8 cellular contexts compared by ENCODE assay signal in genomic region chr5:43037929-43038510, GRCh38. TPM values are rescaled to one million over a fixed set of nuclear protein-coding genes. Genes with fewer than 3 reads are reported as not detected.
DNase-seq lines count a peak whose midpoint lies in the region; ATAC-seq and TF ChIP-seq lines count a peak whose summit lies in the region.

No MANE protein-coding gene starts in this region.

- DNase-seq in GDM1 (lab: John Stamatoyannopoulos, UW) (peak; percentile 65), fibroblast of the conjunctiva (ENCODE audit: low read depth) (peak; percentile 86), spleen (no peak), activated gamma-delta T cell treated with Interleukin-2 at 50 U/mL for 16 hours (no peak), HEK293T (ENCODE audit: extremely low spot score) (no peak), NCI-H1694 (lab: John Stamatoyannopoulos, UW) (no peak)
- DNase-seq in activated CD4-positive, alpha-beta T cell treated with anti-CD3 and anti-CD28 coated beads, Interleukin-2, amount 10 ng/mL, durations not matched to agents 7 days and 5 days, result peak; percentile 72

- H3K27me3 Mint-ChIP-seq in activated CD4-positive, alpha-beta T cell treated with anti-CD3 and anti-CD28 coated beads, Interleukin-2, amount 10 ng/mL, durations not matched to agents 7 days and 5 days, result no peaks in the 10 kb centered on the region

- peak overlapping the region; percentile 99 for H3K27ac Mint-ChIP-seq in activated CD4-positive, alpha-beta T cell treated with anti-CD3 and anti-CD28 coated beads, Interleukin-2, amount 10 ng/mL, durations not matched to agents 7 days and 5 days

- peak; percentile 15 for ATAC-seq in HG03175 (IDR thresholded peaks at IDR 0.05; ENCODE audit: unreplicated experiment)

- H3K27ac ChIP-seq in spleen, result peak overlapping the region; percentile 96 to 99 (median 98)

- no peaks in the 10 kb centered on the region for H3K9me3 Mint-ChIP-seq in activated CD4-positive, alpha-beta T cell treated with anti-CD3 and anti-CD28 coated beads, Interleukin-2, amount 10 ng/mL, durations not matched to agents 7 days and 5 days

- H3K4me3 ChIP-seq in spleen, result peak overlapping the region; percentile 17 to 85 (median 54)

- no peak for TF ChIP-seq CTCF in spleen (IDR thresholded peaks at IDR 0.05 in 8 of 11, conservative IDR thresholded peaks at IDR 0.05 in 3 of 11)

- H3K27me3 ChIP-seq in spleen (replicated peaks in 1 of 7), result no peaks in the 10 kb centered on the region

- H3K4me3 Mint-ChIP-seq in activated CD4-positive, alpha-beta T cell treated with anti-CD3 and anti-CD28 coated beads, Interleukin-2, amount 10 ng/mL, durations not matched to agents 7 days and 5 days, result peak overlapping the region; percentile 94

- H3K36me3 ChIP-seq in spleen, result no peaks in the 10 kb centered on the region

- 14 to 22% (median 19%) methylated on average over 21 of the region's 21 CpGs for WGBS in spleen, 5 donors

- CTCF ChIA-PET in activated CD4-positive, alpha-beta T cell treated with anti-CD3 and anti-CD28 coated beads, Interleukin-2, amount 10 ng/mL, durations not matched to agents 7 days and 5 days (lab: Charles Lee), result interaction anchor here (1.0 to 4.8 kb wide), 12 partner anchors 11 to 87 kb away, joined by 3 to 70 read pairs (median 6); no protein-coding TSS in a partner anchor
- CTCF ChIA-PET in HEK293T (lab: Yijun Ruan, JAX), result interaction anchor here (1.3 to 4.2 kb wide), 2 partner anchors 18 to 35 kb away, joined by 4 to 31 read pairs; no protein-coding TSS in a partner anchor

- no peaks in the 10 kb centered on the region for H3K9me3 ChIP-seq in spleen

- peak in 1 of 3 donors; percentile 26 for TF ChIP-seq POLR2A in spleen (IDR thresholded peaks at IDR 0.05)

- peaks cover 46% of the 10 kb centered on the region for H3K4me1 Mint-ChIP-seq in activated CD4-positive, alpha-beta T cell treated with anti-CD3 and anti-CD28 coated beads, Interleukin-2, amount 10 ng/mL, durations not matched to agents 7 days and 5 days

- peaks cover 34% of the 10 kb centered on the region for H3K36me3 Mint-ChIP-seq in activated CD4-positive, alpha-beta T cell treated with anti-CD3 and anti-CD28 coated beads, Interleukin-2, amount 10 ng/mL, durations not matched to agents 7 days and 5 days (ENCODE audit: low read depth)

- POLR2A ChIA-PET in activated CD4-positive, alpha-beta T cell treated with anti-CD3 and anti-CD28 coated beads, Interleukin-2, amount 10 ng/mL, durations not matched to agents 7 days and 5 days (lab: Charles Lee), result interaction anchor here (1.0 to 6.1 kb wide), 6 partner anchors 20 to 86 kb away, joined by 3 to 108 read pairs (median 11); no protein-coding TSS in a partner anchor
- POLR2A ChIA-PET in HEK293T (lab: Yijun Ruan, JAX), result interaction anchor here (1.1 to 4.2 kb wide), 4 partner anchors 19 to 42 kb away, joined by 3 to 36 read pairs (median 12); no protein-coding TSS in a partner anchor

- H3K4me1 ChIP-seq in spleen, result peaks cover 0 to 82% (median 56%) of the 10 kb centered on the region in 6 donors

- intact Hi-C loops in spleen (cut with DNase I; ENCODE audit: low total_unique reads), result no loop called here

TF ChIP-seq in HEK293T, 16 proteins besides CTCF, POLR2A, EP300 and RAD21:
- TF ChIP-seq FOXK2 (IDR thresholded peaks at IDR 0.05) (no peak), CTBP1 (IDR thresholded peaks at IDR 0.05; ENCODE audit: borderline replicate concordance) (no peak), ZNF384 (IDR thresholded peaks at IDR 0.05) (no peak), TARDBP (IDR thresholded peaks at IDR 0.05) (no peak), FOXM1 (IDR thresholded peaks at IDR 0.05; ENCODE audit: borderline replicate concordance) (no peak), SUZ12 (IDR thresholded peaks at IDR 0.05) (no peak), NFRKB (IDR thresholded peaks at IDR 0.05) (no peak), LEF1 (IDR thresholded peaks at IDR 0.05; ENCODE audit: borderline replicate concordance) (no peak)

RNA-seq across cellular contexts. Expression of gene ANXA2R, which starts 2.1 kb away (rescaled TPM):
- total RNA-seq in activated CD4-positive, alpha-beta T cell treated with anti-CD3 and anti-CD28 coated beads, Interleukin-2, amount 10 ng/mL, durations not matched to agents 7 days and 5 days, result 10 to 100 TPM; 29.5 to 32.0 TPM
- total RNA-seq in spleen, result 10 to 100 TPM; 10.0 to 27.2 (median 16.4) TPM
- 10 to 100 TPM; 28.9 to 44.5 (median 36.5) TPM for polyA plus RNA-seq in spleen

Comparison
In these comparisons a context has a peak if more than half of its experiments do, and no peak if none do; other contexts are left out.
1. DNase-seq: peak in GDM1 (single experiment), activated CD4-positive, alpha-beta T cell treated with anti-CD3 and anti-CD28 coated beads, Interleukin-2, amount 10 ng/mL, durations not matched to agents 7 days and 5 days (single experiment) and fibroblast of the conjunctiva (single experiment); none in spleen (single experiment), activated gamma-delta T cell treated with Interleukin-2 at 50 U/mL for 16 hours (single experiment), HEK293T (single experiment) and NCI-H1694 (single experiment).